11 cellular contexts compared by ENCODE assay signal in genomic region chr3:188901126-188901525, GRCh38.
DNase-seq lines count a peak whose midpoint lies in the region; ATAC-seq and TF ChIP-seq lines count a peak whose summit lies in the region.
"Had no signal": no experiment of that assay in that cellular context is flagged by ENCODE, and none has a peak within 500 bp of the region (broad histone marks: within the 10 kb centered on the region; RNA-seq: fewer than 3 reads in every experiment).

No MANE protein-coding gene starts in this region.

- H3K27ac ChIP-seq in GM23248 (peak overlapping the region; percentile 81), stomach (peak overlapping the region in 4 of 5 donors; percentile 26 to 55 (median 44))

- TF ChIP-seq POLR2A in stomach (IDR thresholded peaks at IDR 0.05), result no peak

- H3K9me3 Mint-ChIP-seq in activated CD4-positive, alpha-beta memory T cell treated with anti-CD3 and anti-CD28 coated beads for 36 hours, result no peaks in the 10 kb centered on the region
- H3K9me3 Mint-ChIP-seq: stimulated activated memory B cell treated with anti-CD40 and anti-IgM and Interleukin-4, amounts not matched to agents 10 μg/mL and 1 μg/mL and 100 μg/mL, for 72 hours had no signal

- WGBS in GM23248 (ENCODE audit: low coverage in 1 of 2, low lambda C conversion rate in 2 of 2, missing lambda C conversion rate in 2 of 2), 2 experiments, result 3 to 8% methylated on average over 6 of the region's 6 CpGs
- 52 to 73% (median 60%) methylated on average over 6 of the region's 6 CpGs for WGBS in stomach, 5 donors

- H3K27me3 ChIP-seq in GM23248 (replicated peaks; ENCODE audit: insufficient read depth) (no peaks in the 10 kb centered on the region), stomach (no peaks in the 10 kb centered on the region)

- H3K9me2 ChIP-seq in GM23248 (ENCODE audit: insufficient read depth), result no peaks in the 10 kb centered on the region

- peak; percentile 79 for DNase-seq in GM23248
- DNase-seq in cardiac fibroblast (ENCODE audit: low read depth in 2 of 2), result peak; percentile 51 to 76
- DNase-seq in iris pigment epithelial cell (ENCODE audit: low read depth), result peak; percentile 55
- DNase-seq in stomach, result no peak
- DNase-seq in activated CD4-positive, alpha-beta memory T cell treated with anti-CD3 and anti-CD28 coated beads for 36 hours, result no peak
- DNase-seq in NCI-H1694 treated with DMSO at 0.1 percent for 48 hours (lab: John Stamatoyannopoulos, UW), result no peak
- DNase-seq in effector CD4-positive, alpha-beta T cell, result no peak
- DNase-seq: activated CD4-positive, CD25-positive, alpha-beta regulatory T cell; cerebellar nuclear complex had no signal

- H3K4me3 ChIP-seq in GM23248, result peak overlapping the region; percentile 46
- peak overlapping the region in 1 of 2 donors; percentile 27 for H3K4me3 ChIP-seq in cardiac fibroblast (replicated peaks in 1 of 2; ENCODE audit: low read depth in 2 of 2, low read length in 2 of 2)
- no peak overlapping the region for H3K4me3 ChIP-seq in stomach

- H3K36me3 Mint-ChIP-seq in activated CD4-positive, alpha-beta memory T cell treated with anti-CD3 and anti-CD28 coated beads for 36 hours, result no peaks in the 10 kb centered on the region

- H3K4me1 Mint-ChIP-seq in activated CD4-positive, alpha-beta memory T cell treated with anti-CD3 and anti-CD28 coated beads for 36 hours (ENCODE audit: low read depth), result peaks cover 6% of the 10 kb centered on the region
- H3K4me1 Mint-ChIP-seq: stimulated activated memory B cell treated with anti-CD40 and anti-IgM and Interleukin-4, amounts not matched to agents 10 μg/mL and 1 μg/mL and 100 μg/mL, for 72 hours had no signal

- H3K4me3 Mint-ChIP-seq in activated CD4-positive, alpha-beta memory T cell treated with anti-CD3 and anti-CD28 coated beads for 36 hours, result no peak overlapping the region
- H3K4me3 Mint-ChIP-seq: stimulated activated memory B cell treated with anti-CD40 and anti-IgM and Interleukin-4, amounts not matched to agents 10 μg/mL and 1 μg/mL and 100 μg/mL, for 72 hours had no signal

- no peaks in the 10 kb centered on the region for H3K27me3 Mint-ChIP-seq in activated CD4-positive, alpha-beta memory T cell treated with anti-CD3 and anti-CD28 coated beads for 36 hours
- H3K27me3 Mint-ChIP-seq: stimulated activated memory B cell treated with anti-CD40 and anti-IgM and Interleukin-4, amounts not matched to agents 10 μg/mL and 1 μg/mL and 100 μg/mL, for 72 hours had no signal

- no peak for TF ChIP-seq EP300 in stomach (IDR thresholded peaks at IDR 0.05)

- peaks cover 30% of the 10 kb centered on the region for H3F3A ChIP-seq in GM23248 (ENCODE audit: insufficient read depth)

- in situ Hi-C loops in GM23248 (cut with MboI), result no loop called here

- intact Hi-C loops in stomach (cut with DNase I; ENCODE audit: low total_unique reads), result no loop called here
- intact Hi-C loops in activated CD4-positive, alpha-beta memory T cell treated with anti-CD3 and anti-CD28 coated beads for 36 hours (cut with micrococcal nuclease), result no loop called here

- no peaks in the 10 kb centered on the region for H4K20me1 ChIP-seq in GM23248 (ENCODE audit: insufficient read depth)

- H3K4me1 ChIP-seq in GM23248 (ENCODE audit: insufficient read depth), result peaks cover 28% of the 10 kb centered on the region
- H3K4me1 ChIP-seq in stomach, result peaks cover 5 to 31% (median 15%) of the 10 kb centered on the region in 4 donors

- POLR2A ChIA-PET in activated CD4-positive, alpha-beta memory T cell treated with anti-CD3 and anti-CD28 coated beads for 36 hours (lab: Charles Lee), result no interaction called here

- no peak overlapping the region for H3K27ac Mint-ChIP-seq in activated CD4-positive, alpha-beta memory T cell treated with anti-CD3 and anti-CD28 coated beads for 36 hours
- H3K27ac Mint-ChIP-seq: stimulated activated memory B cell treated with anti-CD40 and anti-IgM and Interleukin-4, amounts not matched to agents 10 μg/mL and 1 μg/mL and 100 μg/mL, for 72 hours had no signal

- H3K79me2 ChIP-seq in GM23248 (ENCODE audit: insufficient read depth), result no peaks in the 10 kb centered on the region

- H3K9me3 ChIP-seq in GM23248 (ENCODE audit: low read depth), result no peaks in the 10 kb centered on the region
- H3K9me3 ChIP-seq in stomach, result no peaks in the 10 kb centered on the region

- no peak for ATAC-seq in GM18867 (IDR thresholded peaks at IDR 0.05; ENCODE audit: unreplicated experiment)
- ATAC-seq: stimulated activated memory B cell treated with anti-CD40 and anti-IgM and Interleukin-4, amounts not matched to agents 10 μg/mL and 1 μg/mL and 100 μg/mL, for 72 hours had no signal

- H3K36me3 ChIP-seq in GM23248 (ENCODE audit: low read depth), result no peaks in the 10 kb centered on the region
- peaks cover 0 to 1% (median 0%) of the 10 kb centered on the region in 4 donors for H3K36me3 ChIP-seq in stomach

- peak overlapping the region; percentile 29 for H2AFZ ChIP-seq in GM23248

- CTCF ChIA-PET in activated CD4-positive, alpha-beta memory T cell treated with anti-CD3 and anti-CD28 coated beads for 36 hours (lab: Charles Lee), result interaction anchor here (0.7 kb wide), 1 partner anchor 1115 kb away, joined by 3 read pairs; no protein-coding TSS in a partner anchor

- H3K9ac ChIP-seq in GM23248, result peak overlapping the region; percentile 64

- no peak for TF ChIP-seq CTCF in cardiac fibroblast (IDR thresholded peaks at IDR 0.05; ENCODE audit: low read depth, low read length)
- TF ChIP-seq CTCF in stomach (IDR thresholded peaks at IDR 0.05), result no peak

- H3K4me2 ChIP-seq in GM23248 (ENCODE audit: unreplicated experiment), result peak overlapping the region; percentile 63

Comparison
In these comparisons a context has a peak if more than half of its experiments do, and no peak if none do; other contexts are left out.
1. DNase-seq: peak in GM23248 (single experiment), cardiac fibroblast (2 of 2) and iris pigment epithelial cell (single experiment); none in stomach (single experiment), activated CD4-positive, alpha-beta memory T cell treated with anti-CD3 and anti-CD28 coated beads for 36 hours (single experiment), NCI-H1694 treated with DMSO at 0.1 percent for 48 hours (single experiment) and effector CD4-positive, alpha-beta T cell (single experiment).